ENCODE assay signal across 1 cellular context in genomic region chr3:12994607-12995388, GRCh38.
TF ChIP-seq lines count a peak whose summit lies in the region.

No MANE protein-coding gene starts in this region.

TF ChIP-seq in HepG2, 621 proteins besides CTCF, POLR2A, EP300 and RAD21 (continued from another document and continues in another):
- peak; percentile 96 to 98 for TF ChIP-seq HMGXB4 (CRISPR knock-in tag; IDR thresholded peaks at IDR 0.05; ENCODE audit: borderline replicate concordance in 1 of 2, low read depth in 1 of 2)
- peak; percentile 90 for TF ChIP-seq ZNF687 (CRISPR knock-in tag; IDR thresholded peaks at IDR 0.05)
- TF ChIP-seq, protein P1, sequence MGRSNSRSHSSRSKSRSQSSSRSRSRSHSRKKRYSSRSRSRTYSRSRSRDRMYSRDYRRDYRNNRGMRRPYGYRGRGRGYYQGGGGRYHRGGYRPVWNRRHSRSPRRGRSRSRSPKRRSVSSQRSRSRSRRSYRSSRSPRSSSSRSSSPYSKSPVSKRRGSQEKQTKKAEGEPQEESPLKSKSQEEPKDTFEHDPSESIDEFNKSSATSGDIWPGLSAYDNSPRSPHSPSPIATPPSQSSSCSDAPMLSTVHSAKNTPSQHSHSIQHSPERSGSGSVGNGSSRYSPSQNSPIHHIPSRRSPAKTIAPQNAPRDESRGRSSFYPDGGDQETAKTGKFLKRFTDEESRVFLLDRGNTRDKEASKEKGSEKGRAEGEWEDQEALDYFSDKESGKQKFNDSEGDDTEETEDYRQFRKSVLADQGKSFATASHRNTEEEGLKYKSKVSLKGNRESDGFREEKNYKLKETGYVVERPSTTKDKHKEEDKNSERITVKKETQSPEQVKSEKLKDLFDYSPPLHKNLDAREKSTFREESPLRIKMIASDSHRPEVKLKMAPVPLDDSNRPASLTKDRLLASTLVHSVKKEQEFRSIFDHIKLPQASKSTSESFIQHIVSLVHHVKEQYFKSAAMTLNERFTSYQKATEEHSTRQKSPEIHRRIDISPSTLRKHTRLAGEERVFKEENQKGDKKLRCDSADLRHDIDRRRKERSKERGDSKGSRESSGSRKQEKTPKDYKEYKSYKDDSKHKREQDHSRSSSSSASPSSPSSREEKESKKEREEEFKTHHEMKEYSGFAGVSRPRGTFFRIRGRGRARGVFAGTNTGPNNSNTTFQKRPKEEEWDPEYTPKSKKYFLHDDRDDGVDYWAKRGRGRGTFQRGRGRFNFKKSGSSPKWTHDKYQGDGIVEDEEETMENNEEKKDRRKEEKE (IDR thresholded peaks at IDR 0.05), result no peak
- peak; percentile 37 for TF ChIP-seq MYC (CRISPR knock-in tag; IDR thresholded peaks at IDR 0.05; ENCODE audit: borderline replicate concordance)
- TF ChIP-seq YEATS2 (CRISPR knock-in tag; IDR thresholded peaks at IDR 0.05; ENCODE audit: borderline replicate concordance), result peak; percentile 82; the same call in 1 of the 2 replicates
- TF ChIP-seq ZBTB7A (CRISPR knock-in tag; IDR thresholded peaks at IDR 0.05), result no peak
- TF ChIP-seq ATM (IDR thresholded peaks at IDR 0.05; ENCODE audit: borderline replicate concordance), result no peak
- TF ChIP-seq HDAC1 (CRISPR knock-in tag; IDR thresholded peaks at IDR 0.05), result peak; percentile 87
- no peak for TF ChIP-seq ZNF143 (CRISPR knock-in tag; IDR thresholded peaks at IDR 0.05)
- TF ChIP-seq ZNF788 (CRISPR knock-in tag; IDR thresholded peaks at IDR 0.05; ENCODE audit: borderline replicate concordance), result peak; percentile 67; the same call in 1 of the 2 replicates
- TF ChIP-seq E2F1 (CRISPR knock-in tag; IDR thresholded peaks at IDR 0.05), result no peak
- TF ChIP-seq SMARCE1 (IDR thresholded peaks at IDR 0.05; ENCODE audit: borderline replicate concordance), result no peak
- TF ChIP-seq, protein P2, sequence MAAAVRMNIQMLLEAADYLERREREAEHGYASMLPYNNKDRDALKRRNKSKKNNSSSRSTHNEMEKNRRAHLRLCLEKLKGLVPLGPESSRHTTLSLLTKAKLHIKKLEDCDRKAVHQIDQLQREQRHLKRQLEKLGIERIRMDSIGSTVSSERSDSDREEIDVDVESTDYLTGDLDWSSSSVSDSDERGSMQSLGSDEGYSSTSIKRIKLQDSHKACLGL (CRISPR knock-in tag; IDR thresholded peaks at IDR 0.05), result peak; percentile 62
- TF ChIP-seq, protein P3, sequence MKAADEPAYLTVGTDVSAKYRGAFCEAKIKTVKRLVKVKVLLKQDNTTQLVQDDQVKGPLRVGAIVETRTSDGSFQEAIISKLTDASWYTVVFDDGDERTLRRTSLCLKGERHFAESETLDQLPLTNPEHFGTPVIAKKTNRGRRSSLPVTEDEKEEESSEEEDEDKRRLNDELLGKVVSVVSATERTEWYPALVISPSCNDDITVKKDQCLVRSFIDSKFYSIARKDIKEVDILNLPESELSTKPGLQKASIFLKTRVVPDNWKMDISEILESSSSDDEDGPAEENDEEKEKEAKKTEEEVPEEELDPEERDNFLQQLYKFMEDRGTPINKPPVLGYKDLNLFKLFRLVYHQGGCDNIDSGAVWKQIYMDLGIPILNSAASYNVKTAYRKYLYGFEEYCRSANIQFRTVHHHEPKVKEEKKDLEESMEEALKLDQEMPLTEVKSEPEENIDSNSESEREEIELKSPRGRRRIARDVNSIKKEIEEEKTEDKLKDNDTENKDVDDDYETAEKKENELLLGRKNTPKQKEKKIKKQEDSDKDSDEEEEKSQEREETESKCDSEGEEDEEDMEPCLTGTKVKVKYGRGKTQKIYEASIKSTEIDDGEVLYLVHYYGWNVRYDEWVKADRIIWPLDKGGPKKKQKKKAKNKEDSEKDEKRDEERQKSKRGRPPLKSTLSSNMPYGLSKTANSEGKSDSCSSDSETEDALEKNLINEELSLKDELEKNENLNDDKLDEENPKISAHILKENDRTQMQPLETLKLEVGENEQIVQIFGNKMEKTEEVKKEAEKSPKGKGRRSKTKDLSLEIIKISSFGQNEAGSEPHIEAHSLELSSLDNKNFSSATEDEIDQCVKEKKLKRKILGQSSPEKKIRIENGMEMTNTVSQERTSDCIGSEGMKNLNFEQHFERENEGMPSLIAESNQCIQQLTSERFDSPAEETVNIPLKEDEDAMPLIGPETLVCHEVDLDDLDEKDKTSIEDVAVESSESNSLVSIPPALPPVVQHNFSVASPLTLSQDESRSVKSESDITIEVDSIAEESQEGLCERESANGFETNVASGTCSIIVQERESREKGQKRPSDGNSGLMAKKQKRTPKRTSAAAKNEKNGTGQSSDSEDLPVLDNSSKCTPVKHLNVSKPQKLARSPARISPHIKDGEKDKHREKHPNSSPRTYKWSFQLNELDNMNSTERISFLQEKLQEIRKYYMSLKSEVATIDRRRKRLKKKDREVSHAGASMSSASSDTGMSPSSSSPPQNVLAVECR (CRISPR knock-in tag; IDR thresholded peaks at IDR 0.05; ENCODE audit: borderline replicate concordance), result peak; percentile 88; the same call in 1 of the 2 replicates
- TF ChIP-seq ZNF101 (CRISPR knock-in tag; IDR thresholded peaks at IDR 0.05; ENCODE audit: borderline replicate concordance, low read depth), result no peak
- 0 out of 2 replicates have a peak, but pooled peaks have one; percentile 36 for TF ChIP-seq ZNF616 (CRISPR knock-in tag; IDR thresholded peaks at IDR 0.05; ENCODE audit: low read depth)
- TF ChIP-seq ZNF432 (CRISPR knock-in tag; IDR thresholded peaks at IDR 0.05; ENCODE audit: borderline replicate concordance), result no peak
- TF ChIP-seq ZNF547 (CRISPR knock-in tag; IDR thresholded peaks at IDR 0.05), result 0 out of 2 replicates have a peak, but pooled peaks have one; percentile 66
- peak; percentile 48; the same call in 1 of the 2 replicates for TF ChIP-seq PPARG (CRISPR knock-in tag; conservative IDR thresholded peaks at IDR 0.05)
- TF ChIP-seq ZNF543 (CRISPR knock-in tag; IDR thresholded peaks at IDR 0.05), result peak; percentile 92; the same call in 1 of the 2 replicates
- TF ChIP-seq ZNF839 (CRISPR knock-in tag; IDR thresholded peaks at IDR 0.05; ENCODE audit: borderline replicate concordance), result no peak
- no peak for TF ChIP-seq ZNF30 (CRISPR knock-in tag; IDR thresholded peaks at IDR 0.05)
- TF ChIP-seq PHF8 (CRISPR knock-in tag; IDR thresholded peaks at IDR 0.05), result peak; percentile 71; the same call in 1 of the 2 replicates
- TF ChIP-seq MED8 (CRISPR knock-in tag; IDR thresholded peaks at IDR 0.05; ENCODE audit: insufficient replicate concordance), result peak; percentile 29
- TF ChIP-seq SSRP1 (CRISPR knock-in tag; IDR thresholded peaks at IDR 0.05), result 0 out of 2 replicates have a peak, but pooled peaks have one; percentile 24
- TF ChIP-seq, protein P4, sequence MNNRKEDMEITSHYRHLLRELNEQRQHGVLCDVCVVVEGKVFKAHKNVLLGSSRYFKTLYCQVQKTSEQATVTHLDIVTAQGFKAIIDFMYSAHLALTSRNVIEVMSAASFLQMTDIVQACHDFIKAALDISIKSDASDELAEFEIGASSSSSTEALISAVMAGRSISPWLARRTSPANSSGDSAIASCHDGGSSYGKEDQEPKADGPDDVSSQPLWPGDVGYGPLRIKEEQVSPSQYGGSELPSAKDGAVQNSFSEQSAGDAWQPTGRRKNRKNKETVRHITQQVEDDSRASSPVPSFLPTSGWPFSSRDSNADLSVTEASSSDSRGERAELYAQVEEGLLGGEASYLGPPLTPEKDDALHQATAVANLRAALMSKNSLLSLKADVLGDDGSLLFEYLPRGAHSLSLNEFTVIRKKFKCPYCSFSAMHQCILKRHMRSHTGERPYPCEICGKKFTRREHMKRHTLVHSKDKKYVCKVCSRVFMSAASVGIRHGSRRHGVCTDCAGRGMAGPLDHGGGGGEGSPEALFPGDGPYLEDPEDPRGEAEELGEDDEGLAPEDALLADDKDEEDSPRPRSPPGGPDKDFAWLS (CRISPR knock-in tag; IDR thresholded peaks at IDR 0.05; ENCODE audit: borderline replicate concordance), result no peak
- peak; percentile 28; the same call in 1 of the 2 replicates for TF ChIP-seq SMC3 (IDR thresholded peaks at IDR 0.05; ENCODE audit: low read length)
- no peak for TF ChIP-seq HDAC6 (IDR thresholded peaks at IDR 0.05; ENCODE audit: low read depth, low read length)
- TF ChIP-seq AKAP8 (CRISPR knock-in tag; IDR thresholded peaks at IDR 0.05), result peak; percentile 83; the same call in 1 of the 2 replicates
- peak; percentile 61 for TF ChIP-seq RBM39 (IDR thresholded peaks at IDR 0.05; ENCODE audit: low read depth, low read length, poor library complexity, severe bottlenecking)
- no peak for TF ChIP-seq ZNF75D (CRISPR knock-in tag; IDR thresholded peaks at IDR 0.05; ENCODE audit: borderline replicate concordance)
- TF ChIP-seq NR2C2 (CRISPR knock-in tag; IDR thresholded peaks at IDR 0.05; ENCODE audit: borderline replicate concordance), result peak; percentile 68
- no peak for TF ChIP-seq ZNF362 (CRISPR knock-in tag; IDR thresholded peaks at IDR 0.05; ENCODE audit: borderline replicate concordance)
- no peak for TF ChIP-seq THAP8 (CRISPR knock-in tag; IDR thresholded peaks at IDR 0.05; ENCODE audit: borderline replicate concordance)
- no peak for TF ChIP-seq NFE2L2 (IDR thresholded peaks at IDR 0.05; ENCODE audit: low read length)
- TF ChIP-seq ZNF383 (CRISPR knock-in tag; IDR thresholded peaks at IDR 0.05; ENCODE audit: borderline replicate concordance), result no peak
- no peak for TF ChIP-seq SMAD3 (CRISPR knock-in tag; IDR thresholded peaks at IDR 0.05)
